Comparison of ENCODE assay signal across 18 cellular contexts in genomic region chr10:22158426-22158825, GRCh38. TPM values are rescaled to one million over a fixed set of nuclear protein-coding genes. Genes with fewer than 3 reads are reported as not detected.
DNase-seq lines count a peak whose midpoint lies in the region; ATAC-seq and TF ChIP-seq lines count a peak whose summit lies in the region.
"Had no signal": no experiment of that assay in that cellular context is flagged by ENCODE, and none has a peak within 500 bp of the region (broad histone marks: within the 10 kb centered on the region; RNA-seq: fewer than 3 reads in every experiment).

No MANE protein-coding gene starts in this region.

- ATAC-seq in GM23338 (no peak), HG03045 (IDR thresholded peaks at IDR 0.05; ENCODE audit: unreplicated experiment) (no peak), lower lobe of right lung (no peak), HG03439 (IDR thresholded peaks at IDR 0.05; ENCODE audit: unreplicated experiment) (no peak)
- ATAC-seq: SK-N-SH treated with all-trans-retinoic acid at 6 μM for 48 hours had no signal

- H3K36me3 Mint-ChIP-seq in GM23338 (ENCODE audit: low read depth), result no peaks in the 10 kb centered on the region
- H3K36me3 Mint-ChIP-seq in osteocyte (ENCODE audit: unreplicated experiment), result peaks cover 2% of the 10 kb centered on the region

- H3K4me2 ChIP-seq in GM23338, result no peak overlapping the region

- no peaks in the 10 kb centered on the region for H3K36me3 ChIP-seq in GM23338 (ENCODE audit: insufficient read depth)
- H3K36me3 ChIP-seq in lower lobe of right lung, result no peaks in the 10 kb centered on the region

- no peaks in the 10 kb centered on the region for H4K20me1 ChIP-seq in GM23338 (replicated peaks; ENCODE audit: insufficient read depth)

- H3K79me2 ChIP-seq in GM23338 (replicated peaks; ENCODE audit: insufficient read depth), result no peaks in the 10 kb centered on the region

- no peak for TF ChIP-seq CTCF in GM23338 (conservative IDR thresholded peaks at IDR 0.05; ENCODE audit: low read depth in 2 of 2)
- no peak for TF ChIP-seq CTCF in epithelial cell of proximal tubule (conservative IDR thresholded peaks at IDR 0.05; ENCODE audit: low read depth, low read length)
- TF ChIP-seq CTCF in osteocyte (IDR thresholded peaks at IDR 0.05), result no peak
- TF ChIP-seq CTCF in lower lobe of right lung (IDR thresholded peaks at IDR 0.05), result no peak

- H3K9me3 Mint-ChIP-seq in GM23338, result no peaks in the 10 kb centered on the region
- H3K9me3 Mint-ChIP-seq in osteocyte (ENCODE audit: unreplicated experiment), result peaks cover 10% of the 10 kb centered on the region

- no peak overlapping the region for H3K4me3 Mint-ChIP-seq in GM23338
- no peak overlapping the region for H3K4me3 Mint-ChIP-seq in osteocyte (ENCODE audit: unreplicated experiment)

- DNase-seq in GM23338 (ENCODE audit: low spot score), result no peak
- peak; percentile 44 for DNase-seq in amniotic epithelial cell (ENCODE audit: low read depth)
- DNase-seq in epithelial cell of proximal tubule (ENCODE audit: low read depth), result peak; percentile 18
- DNase-seq in osteocyte (ENCODE audit: extremely low spot score, unreplicated experiment), result no peak
- DNase-seq in lower lobe of right lung, result no peak
- no peak for DNase-seq in posterior vena cava (ENCODE audit: low spot score)
- DNase-seq: C1 segment of cervical spinal cord, H7, IMR-90, Kasumi-1, NCI-H1105 treated with DMSO at 0.1 percent for 48 hours, NCI-H187, NCI-H82, SHP77 treated with DMSO at 0.1 percent for 48 hours had no signal

- H3K4me1 Mint-ChIP-seq in GM23338 (peaks cover 7% of the 10 kb centered on the region), osteocyte (ENCODE audit: unreplicated experiment) (peaks cover 38% of the 10 kb centered on the region)

- H3K9me3 ChIP-seq in lower lobe of right lung, result no peaks in the 10 kb centered on the region

- H3K27me3 Mint-ChIP-seq in GM23338 (ENCODE audit: insufficient read depth, low read depth, poor library complexity), result no peaks in the 10 kb centered on the region
- no peaks in the 10 kb centered on the region for H3K27me3 Mint-ChIP-seq in osteocyte (ENCODE audit: unreplicated experiment)

- no peaks in the 10 kb centered on the region for H3K27me3 ChIP-seq in GM23338 (ENCODE audit: insufficient read depth)
- no peaks in the 10 kb centered on the region for H3K27me3 ChIP-seq in lower lobe of right lung (ENCODE audit: low read depth)

- H3K4me1 ChIP-seq in GM23338 (ENCODE audit: insufficient read depth) (peaks cover 14% of the 10 kb centered on the region), lower lobe of right lung (no peaks in the 10 kb centered on the region)

- H3K27ac ChIP-seq in GM23338 (ENCODE audit: low read depth) (no peak overlapping the region), lower lobe of right lung (no peak overlapping the region)

- H3K9me2 ChIP-seq in GM23338 (ENCODE audit: insufficient read depth), result peaks cover 13% of the 10 kb centered on the region; the same call in 1 of the 2 replicates

- H3K27ac Mint-ChIP-seq in GM23338, result no peak overlapping the region
- H3K27ac Mint-ChIP-seq in osteocyte (ENCODE audit: unreplicated experiment), result peak overlapping the region; percentile 83

- H3K4me3 ChIP-seq in GM23338 (no peak overlapping the region), epithelial cell of proximal tubule (ENCODE audit: low read depth, low read length) (no peak overlapping the region), lower lobe of right lung (no peak overlapping the region)

- peak overlapping the region; percentile 70; the same call in 1 of the 2 replicates for H2AFZ ChIP-seq in GM23338

- intact Hi-C loops in lower lobe of right lung (cut with DNase I), result no loop called here
- intact Hi-C loops in posterior vena cava (cut with DNase I), result no loop called here

- H3F3A ChIP-seq in GM23338 (replicated peaks; ENCODE audit: low read depth), result no peaks in the 10 kb centered on the region

TF ChIP-seq in GM23338, 12 proteins besides CTCF, POLR2A, EP300 and RAD21:
- no peak for TF ChIP-seq EZH2phosphoT487 (IDR thresholded peaks at IDR 0.05; ENCODE audit: unreplicated experiment)
- no peak for TF ChIP-seq ETS1 (IDR thresholded peaks at IDR 0.05)
- no peak for TF ChIP-seq POLR2AphosphoS5 (IDR thresholded peaks at IDR 0.05; ENCODE audit: low read depth)
- TF ChIP-seq, protein P1, sequence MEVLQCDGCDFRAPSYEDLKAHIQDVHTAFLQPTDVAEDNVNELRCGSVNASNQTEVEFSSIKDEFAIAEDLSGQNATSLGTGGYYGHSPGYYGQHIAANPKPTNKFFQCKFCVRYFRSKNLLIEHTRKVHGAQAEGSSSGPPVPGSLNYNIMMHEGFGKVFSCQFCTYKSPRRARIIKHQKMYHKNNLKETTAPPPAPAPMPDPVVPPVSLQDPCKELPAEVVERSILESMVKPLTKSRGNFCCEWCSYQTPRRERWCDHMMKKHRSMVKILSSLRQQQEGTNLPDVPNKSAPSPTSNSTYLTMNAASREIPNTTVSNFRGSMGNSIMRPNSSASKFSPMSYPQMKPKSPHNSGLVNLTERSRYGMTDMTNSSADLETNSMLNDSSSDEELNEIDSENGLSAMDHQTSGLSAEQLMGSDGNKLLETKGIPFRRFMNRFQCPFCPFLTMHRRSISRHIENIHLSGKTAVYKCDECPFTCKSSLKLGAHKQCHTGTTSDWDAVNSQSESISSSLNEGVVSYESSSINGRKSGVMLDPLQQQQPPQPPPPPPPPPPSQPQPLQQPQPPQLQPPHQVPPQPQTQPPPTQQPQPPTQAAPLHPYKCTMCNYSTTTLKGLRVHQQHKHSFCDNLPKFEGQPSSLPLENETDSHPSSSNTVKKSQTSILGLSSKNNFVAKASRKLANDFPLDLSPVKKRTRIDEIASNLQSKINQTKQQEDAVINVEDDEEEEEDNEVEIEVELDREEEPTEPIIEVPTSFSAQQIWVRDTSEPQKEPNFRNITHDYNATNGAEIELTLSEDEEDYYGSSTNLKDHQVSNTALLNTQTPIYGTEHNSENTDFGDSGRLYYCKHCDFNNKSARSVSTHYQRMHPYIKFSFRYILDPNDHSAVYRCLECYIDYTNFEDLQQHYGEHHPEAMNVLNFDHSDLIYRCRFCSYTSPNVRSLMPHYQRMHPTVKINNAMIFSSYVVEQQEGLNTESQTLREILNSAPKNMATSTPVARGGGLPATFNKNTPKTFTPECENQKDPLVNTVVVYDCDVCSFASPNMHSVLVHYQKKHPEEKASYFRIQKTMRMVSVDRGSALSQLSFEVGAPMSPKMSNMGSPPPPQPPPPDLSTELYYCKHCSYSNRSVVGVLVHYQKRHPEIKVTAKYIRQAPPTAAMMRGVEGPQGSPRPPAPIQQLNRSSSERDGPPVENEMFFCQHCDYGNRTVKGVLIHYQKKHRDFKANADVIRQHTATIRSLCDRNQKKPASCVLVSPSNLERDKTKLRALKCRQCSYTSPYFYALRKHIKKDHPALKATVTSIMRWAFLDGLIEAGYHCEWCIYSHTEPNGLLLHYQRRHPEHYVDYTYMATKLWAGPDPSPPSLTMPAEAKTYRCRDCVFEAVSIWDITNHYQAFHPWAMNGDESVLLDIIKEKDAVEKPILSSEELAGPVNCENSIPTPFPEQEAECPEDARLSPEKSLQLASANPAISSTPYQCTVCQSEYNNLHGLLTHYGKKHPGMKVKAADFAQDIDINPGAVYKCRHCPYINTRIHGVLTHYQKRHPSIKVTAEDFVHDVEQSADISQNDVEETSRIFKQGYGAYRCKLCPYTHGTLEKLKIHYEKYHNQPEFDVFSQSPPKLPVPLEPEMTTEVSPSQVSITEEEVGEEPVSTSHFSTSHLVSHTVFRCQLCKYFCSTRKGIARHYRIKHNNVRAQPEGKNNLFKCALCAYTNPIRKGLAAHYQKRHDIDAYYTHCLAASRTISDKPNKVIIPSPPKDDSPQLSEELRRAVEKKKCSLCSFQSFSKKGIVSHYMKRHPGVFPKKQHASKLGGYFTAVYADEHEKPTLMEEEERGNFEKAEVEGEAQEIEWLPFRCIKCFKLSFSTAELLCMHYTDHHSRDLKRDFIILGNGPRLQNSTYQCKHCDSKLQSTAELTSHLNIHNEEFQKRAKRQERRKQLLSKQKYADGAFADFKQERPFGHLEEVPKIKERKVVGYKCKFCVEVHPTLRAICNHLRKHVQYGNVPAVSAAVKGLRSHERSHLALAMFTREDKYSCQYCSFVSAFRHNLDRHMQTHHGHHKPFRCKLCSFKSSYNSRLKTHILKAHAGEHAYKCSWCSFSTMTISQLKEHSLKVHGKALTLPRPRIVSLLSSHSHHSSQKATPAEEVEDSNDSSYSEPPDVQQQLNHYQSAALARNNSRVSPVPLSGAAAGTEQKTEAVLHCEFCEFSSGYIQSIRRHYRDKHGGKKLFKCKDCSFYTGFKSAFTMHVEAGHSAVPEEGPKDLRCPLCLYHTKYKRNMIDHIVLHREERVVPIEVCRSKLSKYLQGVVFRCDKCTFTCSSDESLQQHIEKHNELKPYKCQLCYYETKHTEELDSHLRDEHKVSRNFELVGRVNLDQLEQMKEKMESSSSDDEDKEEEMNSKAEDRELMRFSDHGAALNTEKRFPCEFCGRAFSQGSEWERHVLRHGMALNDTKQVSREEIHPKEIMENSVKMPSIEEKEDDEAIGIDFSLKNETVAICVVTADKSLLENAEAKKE (CRISPR knock-in tag; IDR thresholded peaks at IDR 0.05), result no peak
- no peak for TF ChIP-seq EZH2 (IDR thresholded peaks at IDR 0.05; ENCODE audit: low read depth, unreplicated experiment)

RNA-seq across cellular contexts. Expression of gene EBLN1, which starts 59.4 kb away (rescaled TPM):
- not detected in 2 replicates for total RNA-seq in GM23338 (2014; rRNA removed; shearing (Covaris generic))
- not detected in 2 replicates for polyA plus RNA-seq in GM23338 (2016; fragmentation: Nextera tagmentation; extraction: Ambion mirVana)
- not detected in 2 replicates for total RNA-seq in epithelial cell of proximal tubule
- total RNA-seq in osteocyte, result not detected in 2 replicates
- not detected for total RNA-seq in lower lobe of right lung
- not detected for total RNA-seq in posterior vena cava
- total RNA-seq: A673, H7, IMR-90 had no signal
- polyA plus RNA-seq: IMR-90 had no signal

Comparison
In these comparisons a context has a peak if more than half of its experiments do, and no peak if none do; other contexts are left out.
1. DNase-seq: peak in amniotic epithelial cell (single experiment) and epithelial cell of proximal tubule (single experiment); none in GM23338 (single experiment), osteocyte (single experiment), lower lobe of right lung (single experiment) and posterior vena cava (single experiment).